8 cellular contexts compared by ENCODE assay signal in the genomic region with DNA sequence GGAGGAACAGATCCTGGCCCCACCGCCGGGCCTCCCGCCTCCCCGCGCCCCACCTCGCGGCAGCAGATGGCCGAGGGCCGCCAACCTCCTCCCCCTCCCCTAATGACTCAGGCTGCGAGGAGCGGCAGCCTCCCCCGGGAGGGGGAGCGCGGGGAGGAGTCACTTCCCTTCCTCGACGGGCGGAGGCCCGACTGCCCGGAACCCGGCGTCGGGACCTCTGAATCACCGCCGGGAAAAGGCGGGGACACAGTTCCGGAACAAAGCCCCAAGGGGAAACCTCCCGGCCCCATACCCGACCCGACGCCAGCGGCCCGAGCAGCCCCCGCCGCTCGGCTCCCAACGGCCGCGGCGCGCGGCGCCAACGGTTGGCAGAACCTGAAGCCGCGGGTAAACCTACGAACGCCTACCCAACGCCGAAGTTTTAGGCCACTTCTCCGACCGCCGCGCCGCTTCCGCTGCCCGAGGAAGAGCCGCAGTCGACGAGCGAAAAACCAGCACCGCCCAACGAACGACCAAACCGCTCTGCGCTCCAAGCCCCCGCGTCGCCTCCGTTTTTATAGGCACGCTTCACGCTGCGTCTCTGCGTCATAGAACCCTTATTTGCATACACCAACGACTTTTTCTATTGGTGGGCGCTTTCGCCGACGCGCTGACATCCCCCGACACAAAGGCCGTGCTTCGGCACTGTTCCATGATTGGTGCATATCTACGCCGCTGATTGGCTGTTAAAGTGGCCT. TPM values are rescaled to one million over a fixed set of nuclear protein-coding genes. Genes with fewer than 3 reads are reported as not detected.
A peak's percentile ranks its signal among the peaks of the same experiment; 100 is the strongest.
DNase-seq lines count a peak whose midpoint lies in the region; ATAC-seq and TF ChIP-seq lines count a peak whose summit lies in the region.

No MANE protein-coding gene starts in this region.

- H3K9me3 ChIP-seq in right cardiac atrium (ENCODE audit: control insufficient read depth, low read length), result no peaks in the 10 kb centered on the region
- H3K9me3 ChIP-seq in vagina, result no peaks in the 10 kb centered on the region

- no peaks in the 10 kb centered on the region for H3K27me3 ChIP-seq in right cardiac atrium (ENCODE audit: control insufficient read depth, insufficient read depth)
- no peaks in the 10 kb centered on the region for H3K27me3 ChIP-seq in vagina

- H3K36me3 ChIP-seq in vagina, result peaks cover 0 to 30% of the 10 kb centered on the region in 2 donors

- DNase-seq in NCI-H1694 treated with DMSO at 0.1 percent for 48 hours (lab: John Stamatoyannopoulos, UW), result peak; percentile 100
- DNase-seq in T-helper 2 cell, result peak; percentile 78 to 100 (median 91)
- peak; percentile 70 to 100 (median 96) for DNase-seq in anterior cingulate cortex (lab: John Stamatoyannopoulos, UW)
- DNase-seq in right cardiac atrium, result peak; percentile 97 to 98 (median 98)
- peak; percentile 99 for DNase-seq in putamen (ENCODE audit: low spot score)
- peak in 1 of 2 donors; percentile 100 for DNase-seq in vagina (ENCODE audit: extremely low spot score in 2 of 2)

- intact Hi-C loops in right cardiac atrium (cut with DNase I) (no loop called here), vagina (cut with DNase I) (loop anchor here (5.0 kb wide), 1 partner anchor 68 kb away; no protein-coding TSS in a partner anchor)

- H3K4me3 ChIP-seq in right cardiac atrium (ENCODE audit: low read length) (peak overlapping the region; percentile 87), vagina (peak overlapping the region; percentile 77 to 93)

- WGBS in right cardiac atrium, result under 1% methylated on average over 84 of the region's 84 CpGs

- peaks cover 7% of the 10 kb centered on the region for H3K4me1 ChIP-seq in right cardiac atrium (ENCODE audit: control insufficient read depth, insufficient read depth, low read length)
- H3K4me1 ChIP-seq in vagina, result peaks cover 71% of the 10 kb centered on the region

- TF ChIP-seq CTCF in vagina (IDR thresholded peaks at IDR 0.05), result peak in 2 of 3 experiments; percentile 9 to 21

- ATAC-seq in GM18499 (IDR thresholded peaks at IDR 0.05; ENCODE audit: insufficient read depth, unreplicated experiment) (peak; percentile 67), HG02938 (IDR thresholded peaks at IDR 0.05; ENCODE audit: unreplicated experiment) (peak; percentile 72), right cardiac atrium (peak; percentile 85 to 88)

- H3K27ac ChIP-seq in right cardiac atrium (ENCODE audit: low read length) (peak overlapping the region; percentile 100), vagina (peak overlapping the region; percentile 99)

- peak; percentile 99 to 100 for TF ChIP-seq POLR2A in vagina (IDR thresholded peaks at IDR 0.05)

RNA-seq across cellular contexts. Expression of gene UNK, which starts 5.2 kb away (rescaled TPM):
- total RNA-seq in right cardiac atrium (10 to 100 TPM; 18.2 to 22.5 (median 19.9) TPM), vagina (35.1 TPM)
- 20.8 TPM for polyA plus RNA-seq in right cardiac atrium

RNA-seq across cellular contexts. Expression of gene GALK1, which starts 14.4 kb away (rescaled TPM):
- total RNA-seq in right cardiac atrium, result 10 to 100 TPM; 15.9 to 19.5 (median 17.3) TPM
- polyA plus RNA-seq in right cardiac atrium, result 22.6 TPM
- 18.4 TPM for total RNA-seq in vagina

RNA-seq across cellular contexts. Expression of gene ITGB4, which starts 58.2 kb away (rescaled TPM):
- total RNA-seq in right cardiac atrium, result 10 to 100 TPM; 19.9 to 29.7 (median 23.6) TPM
- 12.7 TPM for polyA plus RNA-seq in right cardiac atrium
- 169 TPM for total RNA-seq in vagina
